Comparison of ENCODE assay signal across 9 cellular contexts in the genomic region with DNA sequence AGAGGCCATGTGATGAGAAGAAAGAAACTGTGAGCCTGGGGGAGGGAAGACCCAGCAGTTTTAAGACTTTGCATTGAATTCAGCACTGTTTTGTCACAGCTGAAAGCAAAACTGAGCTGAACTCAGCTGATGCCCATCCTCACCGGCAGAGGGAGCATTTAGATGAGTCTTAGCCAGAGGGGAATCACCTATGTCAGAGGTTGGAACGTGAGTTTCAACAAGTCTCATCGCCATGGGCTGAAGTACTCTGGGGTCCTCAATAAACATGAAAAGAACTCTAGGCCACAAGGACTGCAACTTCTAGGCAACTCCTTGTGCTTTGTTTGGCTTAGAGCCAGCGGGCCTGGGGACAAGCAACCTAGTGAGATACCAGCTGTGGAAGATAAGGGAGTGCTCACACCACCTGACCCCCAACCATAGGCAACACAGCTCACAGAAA.
DNase-seq lines count a peak whose midpoint lies in the region; ATAC-seq and TF ChIP-seq lines count a peak whose summit lies in the region.
"Had no signal": no experiment of that assay in that cellular context is flagged by ENCODE, and none has a peak within 500 bp of the region (broad histone marks: within the 10 kb centered on the region; RNA-seq: fewer than 3 reads in every experiment).

No MANE protein-coding gene starts in this region.

- H3K27ac Mint-ChIP-seq in activated T-helper 2 cell treated with anti-CD3 and anti-CD28 coated beads, Interferon-gamma antibody, Interleukin-2, Interleukin-4, amounts not matched to agents 10 μg/mL and 5 μg/mL and 100 μg/mL, durations not matched to agents 14 hours and 24 hours and 36 hours = no peak overlapping the region
- H3K27ac Mint-ChIP-seq: activated naive CD8-positive, alpha-beta T cell had no signal

- intact Hi-C loops in PC-3 (cut with micrococcal nuclease) = loop anchor here (1.0 kb wide), 2 partner anchors 67 to 1513 kb away; no protein-coding TSS in a partner anchor
- intact Hi-C loops in activated T-helper 2 cell treated with anti-CD3 and anti-CD28 coated beads, Interferon-gamma antibody, Interleukin-2, Interleukin-4, amounts not matched to agents 10 μg/mL and 5 μg/mL and 100 μg/mL, durations not matched to agents 14 hours and 24 hours and 36 hours (cut with micrococcal nuclease) = loop anchor here (1.0 to 2.0 kb wide), 2 partner anchors 67 to 1512 kb away; no protein-coding TSS in a partner anchor

- H3K9me3 Mint-ChIP-seq in activated T-helper 2 cell treated with anti-CD3 and anti-CD28 coated beads, Interferon-gamma antibody, Interleukin-2, Interleukin-4, amounts not matched to agents 10 μg/mL and 5 μg/mL and 100 μg/mL, durations not matched to agents 14 hours and 24 hours and 36 hours = peaks cover 7% of the 10 kb centered on the region

- no peak overlapping the region for H3K27ac ChIP-seq in PC-3 (ENCODE audit: low read length)

- no peaks in the 10 kb centered on the region for H3K4me1 Mint-ChIP-seq in activated T-helper 2 cell treated with anti-CD3 and anti-CD28 coated beads, Interferon-gamma antibody, Interleukin-2, Interleukin-4, amounts not matched to agents 10 μg/mL and 5 μg/mL and 100 μg/mL, durations not matched to agents 14 hours and 24 hours and 36 hours (ENCODE audit: low read depth)

- peaks cover 2% of the 10 kb centered on the region for H3K27me3 Mint-ChIP-seq in activated T-helper 2 cell treated with anti-CD3 and anti-CD28 coated beads, Interferon-gamma antibody, Interleukin-2, Interleukin-4, amounts not matched to agents 10 μg/mL and 5 μg/mL and 100 μg/mL, durations not matched to agents 14 hours and 24 hours and 36 hours (ENCODE audit: low read depth)

- H3K9me2 ChIP-seq in PC-3 (replicated peaks; ENCODE audit: low read length) = no peaks in the 10 kb centered on the region

- TF ChIP-seq CTCF in GM20000 (IDR thresholded peaks at IDR 0.05; ENCODE audit: extremely low read depth, missing control alignments) (peak; percentile 76), PC-3 (conservative IDR thresholded peaks at IDR 0.05; ENCODE audit: low read depth, low read length) (peak; percentile 89)

- H3K4me2 ChIP-seq in PC-3 (ENCODE audit: low read length) = no peak overlapping the region

- CTCF ChIA-PET in PC-3 (lab: Charles Lee) = interaction anchor here (0.6 to 1.2 kb wide), 3 partner anchors 66 to 1729 kb away, joined by 3 to 9 read pairs (median 4); no protein-coding TSS in a partner anchor

- no TSS peak for BruUV-seq in PC-3 (replicated peaks; lab: Mats Ljungman, UMichigan)

- POLR2A ChIA-PET in PC-3 (lab: Charles Lee; ENCODE audit: unreplicated experiment) = no interaction called here

- no peaks in the 10 kb centered on the region for H4K20me1 ChIP-seq in PC-3 (ENCODE audit: low read length)

- no peaks in the 10 kb centered on the region for H3F3A ChIP-seq in PC-3 (ENCODE audit: low read length, unreplicated experiment)

- no peaks in the 10 kb centered on the region for H3K36me3 ChIP-seq in PC-3 (ENCODE audit: low read depth, low read length)

- no peaks in the 10 kb centered on the region for H3K9me3 ChIP-seq in PC-3 (ENCODE audit: low read length)

- ATAC-seq in HG03521 (IDR thresholded peaks at IDR 0.05; ENCODE audit: unreplicated experiment) (peak; percentile 94), PC-3 (peak; percentile 78)

- H3K79me2 ChIP-seq in PC-3 (ENCODE audit: low read length) = no peaks in the 10 kb centered on the region

- H2AFZ ChIP-seq in PC-3 (ENCODE audit: low read length) = peak overlapping the region; percentile 24; the same call in 1 of the 2 replicates

- no peak overlapping the region for H3K4me3 Mint-ChIP-seq in activated T-helper 2 cell treated with anti-CD3 and anti-CD28 coated beads, Interferon-gamma antibody, Interleukin-2, Interleukin-4, amounts not matched to agents 10 μg/mL and 5 μg/mL and 100 μg/mL, durations not matched to agents 14 hours and 24 hours and 36 hours (ENCODE audit: low read depth)
- H3K4me3 Mint-ChIP-seq: activated naive CD8-positive, alpha-beta T cell had no signal

- DNase-seq in DMS53 (lab: John Stamatoyannopoulos, UW) (peak; percentile 86), GM20000 (ENCODE audit: low spot score) (peak; percentile 48), PC-3 (peak; percentile 76), glomerular visceral epithelial cell (ENCODE audit: extremely low spot score) (peak; percentile 48), retina (peak; percentile 60), NCI-H1105 treated with DMSO at 0.1 percent for 48 hours (lab: John Stamatoyannopoulos, UW) (no peak)
- peak; percentile 24 for DNase-seq in activated T-helper 2 cell treated with anti-CD3 and anti-CD28 coated beads, Interferon-gamma antibody, Interleukin-2, Interleukin-4, amounts not matched to agents 10 μg/mL and 5 μg/mL and 100 μg/mL, durations not matched to agents 14 hours and 24 hours and 36 hours (ENCODE audit: low spot score)

- no peaks in the 10 kb centered on the region for H3K4me1 ChIP-seq in PC-3 (ENCODE audit: insufficient read depth, low read length)

- H3K9ac ChIP-seq in PC-3 (ENCODE audit: low read length) = no peak overlapping the region

- H3K36me3 Mint-ChIP-seq in activated T-helper 2 cell treated with anti-CD3 and anti-CD28 coated beads, Interferon-gamma antibody, Interleukin-2, Interleukin-4, amounts not matched to agents 10 μg/mL and 5 μg/mL and 100 μg/mL, durations not matched to agents 14 hours and 24 hours and 36 hours (ENCODE audit: low read depth) = no peaks in the 10 kb centered on the region
- H3K36me3 Mint-ChIP-seq: activated naive CD8-positive, alpha-beta T cell had no signal

- H3K27me3 ChIP-seq in PC-3 (ENCODE audit: low read length) = no peaks in the 10 kb centered on the region

- H3K4me3 ChIP-seq in PC-3 (ENCODE audit: low read length) = no peak overlapping the region
